ENCODE assay signal across 22 cellular contexts in the genomic region with DNA sequence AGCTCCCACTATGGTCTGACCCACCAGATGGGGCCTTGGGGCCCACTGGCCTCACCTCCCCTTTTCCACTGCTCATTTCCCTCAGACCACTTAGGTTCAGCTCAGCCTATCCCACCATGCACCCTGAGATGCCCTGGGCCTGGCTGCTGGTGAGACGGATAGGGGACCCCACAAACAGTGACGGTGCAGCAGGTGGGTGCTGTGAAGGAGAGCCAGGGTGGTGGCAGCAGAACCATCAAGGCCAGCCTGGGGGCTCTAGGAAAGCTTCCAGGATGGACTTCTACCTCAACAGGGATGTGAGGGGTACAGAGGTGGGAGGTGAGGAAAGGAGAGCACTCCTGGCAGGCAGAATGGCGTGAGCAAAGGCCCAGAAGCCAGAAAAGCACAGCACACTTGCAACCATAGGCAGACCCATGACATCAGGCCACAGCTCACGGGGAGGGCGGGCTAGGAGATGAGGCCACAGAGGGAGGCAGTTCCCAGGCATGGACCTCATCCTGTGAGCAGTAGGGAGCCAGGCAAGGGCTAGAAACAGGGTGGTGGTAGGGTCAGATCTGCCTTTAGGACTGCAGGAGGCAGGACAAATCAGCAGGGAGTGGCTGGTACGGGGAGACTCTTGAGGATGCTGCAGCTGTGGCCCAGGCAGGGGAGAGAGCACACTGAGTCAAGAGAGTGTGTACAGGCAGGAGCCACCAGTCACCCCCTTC. TPM values are rescaled to one million over a fixed set of nuclear protein-coding genes. Genes with fewer than 3 reads are reported as not detected.
A peak's percentile ranks its signal among the peaks of the same experiment; 100 is the strongest.
DNase-seq lines count a peak whose midpoint lies in the region; ATAC-seq and TF ChIP-seq lines count a peak whose summit lies in the region.
"Had no signal": no experiment of that assay in that cellular context is flagged by ENCODE, and none has a peak within 500 bp of the region (broad histone marks: within the 10 kb centered on the region; RNA-seq: fewer than 3 reads in every experiment).

No MANE protein-coding gene starts in this region.

- H3K9me3 Mint-ChIP-seq in chondrocyte (ENCODE audit: low read depth) (no peaks in the 10 kb centered on the region), neural progenitor cell (no peaks in the 10 kb centered on the region)
- no peaks in the 10 kb centered on the region for H3K9me3 Mint-ChIP-seq in stimulated activated naive B cell treated with anti-CD40 and anti-IgM and Interleukin-4, amounts not matched to agents 10 μg/mL and 1 μg/mL and 100 μg/mL, for 72 hours
- H3K9me3 Mint-ChIP-seq: CD14-positive monocyte; CD4-positive, alpha-beta memory T cell; HFFc6 had no signal

- TF ChIP-seq CTCF in chondrocyte (IDR thresholded peaks at IDR 0.05) (no peak), neural progenitor cell (IDR thresholded peaks at IDR 0.05) (no peak)

- H3K9ac ChIP-seq in neural progenitor cell: no peak overlapping the region
- H3K9ac ChIP-seq: BLaER1, GM23248 had no signal

- H3F3A ChIP-seq in neural progenitor cell (ENCODE audit: low read depth): no peaks in the 10 kb centered on the region

- H3K4me3 Mint-ChIP-seq in chondrocyte (ENCODE audit: unreplicated experiment): no peak overlapping the region
- H3K4me3 Mint-ChIP-seq in neural progenitor cell: no peak overlapping the region
- H3K4me3 Mint-ChIP-seq in stimulated activated naive B cell treated with anti-CD40 and anti-IgM and Interleukin-4, amounts not matched to agents 10 μg/mL and 1 μg/mL and 100 μg/mL, for 72 hours: no peak overlapping the region
- H3K4me3 Mint-ChIP-seq: CD14-positive monocyte; CD4-positive, alpha-beta memory T cell; HFFc6 had no signal

- H2AFZ ChIP-seq in neural progenitor cell (replicated peaks): no peak overlapping the region
- H2AFZ ChIP-seq: GM23248 had no signal

- H3K36me3 ChIP-seq in neural progenitor cell: no peaks in the 10 kb centered on the region

- H3K27me3 Mint-ChIP-seq in chondrocyte (ENCODE audit: low read depth) (no peaks in the 10 kb centered on the region), neural progenitor cell (ENCODE audit: insufficient read depth, low read depth) (peaks cover 2% of the 10 kb centered on the region)
- H3K27me3 Mint-ChIP-seq in stimulated activated naive B cell treated with anti-CD40 and anti-IgM and Interleukin-4, amounts not matched to agents 10 μg/mL and 1 μg/mL and 100 μg/mL, for 72 hours: no peaks in the 10 kb centered on the region
- H3K27me3 Mint-ChIP-seq: CD4-positive, alpha-beta memory T cell had no signal

- H4K20me1 ChIP-seq in neural progenitor cell (ENCODE audit: low read depth): no peaks in the 10 kb centered on the region
- H4K20me1 ChIP-seq: BLaER1 had no signal

- intact Hi-C loops in Right ventricle myocardium inferior (cut with DNase I): no loop called here
- intact Hi-C loops in Right ventricle myocardium superior (cut with DNase I): no loop called here

- peak; percentile 50 for DNase-seq in Right ventricle myocardium inferior (ENCODE audit: missing footprints)
- no peak for DNase-seq in Right ventricle myocardium superior
- DNase-seq in chondrocyte (ENCODE audit: low spot score): peak; percentile 63
- no peak for DNase-seq in neural progenitor cell (ENCODE audit: low spot score)
- no peak for DNase-seq in stimulated activated naive B cell treated with anti-CD40 and anti-IgM and Interleukin-4, amounts not matched to agents 10 μg/mL and 1 μg/mL and 100 μg/mL, for 72 hours
- no peak for DNase-seq in NCI-H2196 (lab: John Stamatoyannopoulos, UW; ENCODE audit: unreplicated experiment)
- no peak for DNase-seq in stimulated activated CD4-positive, alpha-beta T cell treated with anti-CD3 and anti-CD28 coated beads, Interleukin-4, amount 100 ng/mL, for 1 hour
- DNase-seq: 8988T; Calu3; CD4-positive, alpha-beta memory T cell; DND-41; EL; GM23248; HCEC 1CT; HFFc6; IMR-90 had no signal

- H3K4me2 ChIP-seq in neural progenitor cell: no peak overlapping the region
- H3K4me2 ChIP-seq: BLaER1 had no signal

- no peaks in the 10 kb centered on the region for H3K9me3 ChIP-seq in neural progenitor cell (ENCODE audit: low read depth)
- H3K9me3 ChIP-seq: BLaER1 had no signal

- no peaks in the 10 kb centered on the region for H3K27me3 ChIP-seq in neural progenitor cell
- H3K27me3 ChIP-seq: BLaER1 had no signal

- H3K4me1 Mint-ChIP-seq in chondrocyte (ENCODE audit: low read depth): no peaks in the 10 kb centered on the region
- peaks cover 49% of the 10 kb centered on the region for H3K4me1 Mint-ChIP-seq in neural progenitor cell
- no peaks in the 10 kb centered on the region for H3K4me1 Mint-ChIP-seq in stimulated activated naive B cell treated with anti-CD40 and anti-IgM and Interleukin-4, amounts not matched to agents 10 μg/mL and 1 μg/mL and 100 μg/mL, for 72 hours

- no peak for ATAC-seq in Right ventricle myocardium inferior
- no peak for ATAC-seq in Right ventricle myocardium superior (ENCODE audit: poor library complexity)
- ATAC-seq in stimulated activated naive B cell treated with anti-CD40 and anti-IgM and Interleukin-4, amounts not matched to agents 10 μg/mL and 1 μg/mL and 100 μg/mL, for 72 hours (replicated peaks): no peak
- ATAC-seq in HG02885 (IDR thresholded peaks at IDR 0.05; ENCODE audit: poor library complexity, unreplicated experiment): no peak

- no peak overlapping the region for H3K4me3 ChIP-seq in neural progenitor cell
- H3K4me3 ChIP-seq: BLaER1, GM23248 had no signal

- H3K4me1 ChIP-seq in neural progenitor cell: peaks cover 5% of the 10 kb centered on the region

- no peaks in the 10 kb centered on the region for H3K36me3 Mint-ChIP-seq in chondrocyte (ENCODE audit: low read depth)
- no peaks in the 10 kb centered on the region for H3K36me3 Mint-ChIP-seq in neural progenitor cell
- H3K36me3 Mint-ChIP-seq in stimulated activated naive B cell treated with anti-CD40 and anti-IgM and Interleukin-4, amounts not matched to agents 10 μg/mL and 1 μg/mL and 100 μg/mL, for 72 hours: peaks cover 20 to 25% of the 10 kb centered on the region in 2 donors

- H3K79me2 ChIP-seq in neural progenitor cell (ENCODE audit: low read depth): no peaks in the 10 kb centered on the region

- H3K27ac Mint-ChIP-seq in chondrocyte (ENCODE audit: unreplicated experiment) (no peak overlapping the region), neural progenitor cell (peak overlapping the region; percentile 72)
- H3K27ac Mint-ChIP-seq in stimulated activated naive B cell treated with anti-CD40 and anti-IgM and Interleukin-4, amounts not matched to agents 10 μg/mL and 1 μg/mL and 100 μg/mL, for 72 hours: peak overlapping the region; percentile 42
- H3K27ac Mint-ChIP-seq: HFFc6 had no signal

- H3K27ac ChIP-seq in neural progenitor cell: no peak overlapping the region
- H3K27ac ChIP-seq: BLaER1, GM23248 had no signal

RNA-seq across cellular contexts. Expression of gene CYB5RL, which starts 23.1 kb away (rescaled TPM):
- total RNA-seq in Right ventricle myocardium inferior (3.9 TPM), Right ventricle myocardium superior (4.8 TPM), chondrocyte (7.0 to 7.8 TPM (median 7.5 TPM) in 3 replicates), neural progenitor cell (ENCODE audit: low replicate concordance) (6.4 and 9.0 TPM in 2 replicates)

RNA-seq across cellular contexts. Expression of gene MRPL37, which starts 23.2 kb away (rescaled TPM):
- 85.2 TPM for total RNA-seq in Right ventricle myocardium inferior
- total RNA-seq in Right ventricle myocardium superior: 78.6 TPM
- total RNA-seq in chondrocyte: 66.0 to 66.9 TPM (median 66.3 TPM) in 3 replicates
- total RNA-seq in neural progenitor cell (ENCODE audit: low replicate concordance): 60.4 and 93.4 TPM in 2 replicates

RNA-seq across cellular contexts. Expression of gene CDCP2, which starts 24.0 kb away (rescaled TPM):
- total RNA-seq in Right ventricle myocardium inferior (not detected), Right ventricle myocardium superior (not detected), chondrocyte (not detected in 3 replicates), neural progenitor cell (ENCODE audit: low replicate concordance) (0.15 TPM in 1 of 2 replicates, not detected in the other)
- total RNA-seq: A673, Calu3, G401, GM23248, H4, HFFc6, IMR-90 had no signal

Comparison
In these comparisons a context has a peak if more than half of its experiments do, and no peak if none do; other contexts are left out.
1. DNase-seq: peak in Right ventricle myocardium inferior (single experiment) and chondrocyte (single experiment); none in Right ventricle myocardium superior (single experiment), neural progenitor cell (single experiment), stimulated activated naive B cell treated with anti-CD40 and anti-IgM and Interleukin-4, amounts not matched to agents 10 μg/mL and 1 μg/mL and 100 μg/mL, for 72 hours (single experiment), NCI-H2196 (single experiment) and stimulated activated CD4-positive, alpha-beta T cell treated with anti-CD3 and anti-CD28 coated beads, Interleukin-4, amount 100 ng/mL, for 1 hour (single experiment).